Comparison of ENCODE assay signal across 9 cellular contexts in the genomic region with DNA sequence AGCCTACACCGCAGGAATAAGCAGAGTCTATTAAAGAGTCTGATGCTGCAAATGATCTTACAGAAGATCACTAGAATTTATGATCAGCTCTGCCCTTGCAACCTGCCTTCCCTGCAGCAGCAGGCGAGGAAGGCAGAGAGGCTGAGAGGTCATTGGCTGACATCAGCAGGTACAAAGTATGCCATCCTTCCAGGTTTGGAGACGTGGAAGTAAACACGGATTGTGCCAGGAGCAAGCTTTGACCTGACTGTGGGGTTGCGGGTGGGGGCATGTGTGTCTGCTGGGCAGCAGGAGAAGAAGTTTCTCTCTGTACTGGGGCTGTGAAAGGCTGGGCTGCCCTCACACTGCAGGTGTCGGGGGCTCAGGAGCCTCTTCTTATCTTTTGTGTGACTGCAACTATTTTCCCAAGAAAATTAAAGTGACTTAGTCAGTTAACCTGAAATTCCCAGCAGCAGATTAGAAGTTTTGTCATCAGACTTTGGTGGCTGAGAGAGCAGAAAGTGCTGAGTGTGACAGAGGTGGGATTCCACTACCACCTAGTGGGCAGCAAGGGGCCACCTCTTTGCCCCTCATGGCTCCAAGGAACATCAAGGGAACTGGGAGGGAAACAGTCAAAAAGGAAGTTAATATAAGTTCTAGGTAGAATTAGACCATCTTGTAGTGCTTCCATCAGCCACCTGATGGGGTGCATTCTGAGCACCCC.
DNase-seq lines count a peak whose midpoint lies in the region; ATAC-seq and TF ChIP-seq lines count a peak whose summit lies in the region.
"Had no signal": no experiment of that assay in that cellular context is flagged by ENCODE, and none has a peak within 500 bp of the region (broad histone marks: within the 10 kb centered on the region; RNA-seq: fewer than 3 reads in every experiment).

No MANE protein-coding gene starts in this region.

- no peaks in the 10 kb centered on the region for H3K9me3 ChIP-seq in Panc1 (ENCODE audit: control insufficient read depth, insufficient read depth, low read depth, low read length)

- H3K4me3 ChIP-seq in Panc1 (ENCODE audit: low read depth in 2 of 2, low read length in 2 of 2), result no peak overlapping the region

- ATAC-seq in GM21576 (IDR thresholded peaks at IDR 0.05; ENCODE audit: unreplicated experiment) (peak; percentile 21), Panc1 (no peak; the same call in 1 of the 2 replicates), GM18519 (IDR thresholded peaks at IDR 0.05; ENCODE audit: low FRiP score, unreplicated experiment) (no peak)

- TF ChIP-seq CTCF in Panc1 (IDR thresholded peaks at IDR 0.05) (peak; percentile 26; the same call in 1 of the 2 replicates), GM13976 (IDR thresholded peaks at IDR 0.05; ENCODE audit: borderline replicate concordance, control extremely low read depth, extremely low read depth, insufficient read depth, missing control alignments) (no peak)

- intact Hi-C loops in Panc1 (cut with micrococcal nuclease; ENCODE audit: unreplicated experiment), result no loop called here

- no peaks in the 10 kb centered on the region for H3K4me1 ChIP-seq in Panc1 (ENCODE audit: control insufficient read depth, insufficient read depth, low read length)

- DNase-seq in COLO829 (ENCODE audit: low spot score) (peak; percentile 35), Panc1 (ENCODE audit: low read depth, low spot score) (no peak), iPS-NIHi11 (ENCODE audit: low spot score) (peak; percentile 59), substantia nigra (lab: John Stamatoyannopoulos, UW) (no peak), GM13976 (ENCODE audit: low spot score) (no peak), NCI-H128 (lab: John Stamatoyannopoulos, UW; ENCODE audit: unreplicated experiment) (no peak)
- DNase-seq: NCI-H2227 treated with DMSO at 0.1 percent for 48 hours had no signal

- no TSS peak for BruUV-seq in Panc1 (replicated peaks; lab: Mats Ljungman, UMichigan)

- CTCF ChIA-PET in Panc1 (lab: Charles Lee), result no interaction called here

- H3K36me3 ChIP-seq in Panc1 (ENCODE audit: control insufficient read depth, insufficient read depth, low read length), result no peaks in the 10 kb centered on the region

- H3K27me3 ChIP-seq in Panc1 (ENCODE audit: control insufficient read depth, insufficient read depth, low read length), result 0 out of 2 replicates have a peak, but pooled peaks cover 3% of the 10 kb centered on the region

- in situ Hi-C loops in Panc1 (cut with HindIII; ENCODE audit: low pct_unique_long_range_greater_than_20kb, low sequenced_read_pairs), result no loop called here
- in situ Hi-C loops in GM13976 (cut with MboI; ENCODE audit: low sequenced_read_pairs, unreplicated experiment), result no loop called here

- H3K27ac ChIP-seq in Panc1 (ENCODE audit: low read length), result no peak overlapping the region
- H3K27ac ChIP-seq in substantia nigra (ENCODE audit: low read depth, low read length, poor library complexity, severe bottlenecking), result no peak overlapping the region

- POLR2A ChIA-PET in Panc1 (lab: Charles Lee), result no interaction called here

Comparison
In these comparisons a context has a peak if more than half of its experiments do, and no peak if none do; other contexts are left out.
1. DNase-seq: peak in COLO829 (single experiment) and iPS-NIHi11 (single experiment); none in Panc1 (single experiment), substantia nigra (0 of 49), GM13976 (single experiment) and NCI-H128 (single experiment).